ENCODE assay signal across 8 cellular contexts in genomic region chr12:104956870-104957301, GRCh38. TPM values are rescaled to one million over a fixed set of nuclear protein-coding genes. Genes with fewer than 3 reads are reported as not detected.
DNase-seq lines count a peak whose midpoint lies in the region; ATAC-seq, FAIRE-seq and TF ChIP-seq lines count a peak whose summit lies in the region.

No MANE protein-coding gene starts in this region.

- TF ChIP-seq POLR2A in transverse colon (IDR thresholded peaks at IDR 0.05), result no peak

- in situ Hi-C loops in transverse colon (cut with MboI; ENCODE audit: low pct_ligation_motif_present in 1 of 4, low pct_unique_long_range_greater_than_20kb in 1 of 4, low sequenced_read_pairs in 3 of 4), result no loop called here

- peak overlapping the region; percentile 88 for H3K4me2 ChIP-seq in hepatocyte

- POLR2A ChIA-PET in HEK293T (lab: Yijun Ruan, JAX), result no interaction called here

- no peaks in the 10 kb centered on the region for H3K9me3 Mint-ChIP-seq in activated naive CD4-positive, alpha-beta T cell treated with anti-CD3 and anti-CD28 coated beads for 36 hours
- no peaks in the 10 kb centered on the region for H3K9me3 Mint-ChIP-seq in activated naive CD4-positive, alpha-beta T cell treated with anti-CD3 and anti-CD28 coated beads, Interleukin-2, amount 50 U/mL, for 72 hours

- peaks cover 5% of the 10 kb centered on the region for H3K27me3 ChIP-seq in hepatocyte
- no peaks in the 10 kb centered on the region for H3K27me3 ChIP-seq in transverse colon

- H3K36me3 Mint-ChIP-seq in activated naive CD4-positive, alpha-beta T cell treated with anti-CD3 and anti-CD28 coated beads for 36 hours (ENCODE audit: low read depth), result no peaks in the 10 kb centered on the region
- H3K36me3 Mint-ChIP-seq in activated naive CD4-positive, alpha-beta T cell treated with anti-CD3 and anti-CD28 coated beads, Interleukin-2, amount 50 U/mL, for 72 hours, result no peaks in the 10 kb centered on the region
- H3K36me3 Mint-ChIP-seq in T-helper 17 cell (ENCODE audit: low read depth), result no peaks in the 10 kb centered on the region

- H3K4me1 ChIP-seq in hepatocyte (ENCODE audit: insufficient read depth), result peaks cover 19% of the 10 kb centered on the region
- H3K4me1 ChIP-seq in transverse colon, result peaks cover 10 to 57% (median 23%) of the 10 kb centered on the region in 4 donors

- WGBS in hepatocyte (ENCODE audit: low lambda C conversion rate, missing lambda C conversion rate), result 60% methylated on average over 7 of the region's 7 CpGs
- WGBS in transverse colon (ENCODE audit: low coverage in 1 of 2), 2 donors, result 31 to 42% methylated on average over 7 of the region's 7 CpGs

- H3K4me3 ChIP-seq in hepatocyte (no peak overlapping the region), transverse colon (peak overlapping the region in 3 of 4 donors; percentile 82 to 87 (median 84))

- no peak overlapping the region for H2AFZ ChIP-seq in hepatocyte

- peak overlapping the region; percentile 76 for H3K4me3 Mint-ChIP-seq in activated naive CD4-positive, alpha-beta T cell treated with anti-CD3 and anti-CD28 coated beads for 36 hours
- peak overlapping the region; percentile 89 for H3K4me3 Mint-ChIP-seq in T-helper 17 cell

- H3K27ac ChIP-seq in hepatocyte (no peak overlapping the region), transverse colon (peak overlapping the region; percentile 86 to 93 (median 90))

- no peaks in the 10 kb centered on the region for H4K20me1 ChIP-seq in hepatocyte (ENCODE audit: insufficient read depth, poor library complexity, severe bottlenecking)

- H3K27ac Mint-ChIP-seq in activated naive CD4-positive, alpha-beta T cell treated with anti-CD3 and anti-CD28 coated beads for 36 hours, result no peak overlapping the region
- H3K27ac Mint-ChIP-seq in activated naive CD4-positive, alpha-beta T cell treated with anti-CD3 and anti-CD28 coated beads, Interleukin-2, amount 50 U/mL, for 72 hours, result no peak overlapping the region
- H3K27ac Mint-ChIP-seq in T-helper 17 cell, result peak overlapping the region; percentile 53

- peaks cover 19% of the 10 kb centered on the region for H3K4me1 Mint-ChIP-seq in activated naive CD4-positive, alpha-beta T cell treated with anti-CD3 and anti-CD28 coated beads for 36 hours (ENCODE audit: low read depth)
- peaks cover 24% of the 10 kb centered on the region for H3K4me1 Mint-ChIP-seq in T-helper 17 cell

- FAIRE-seq in GM19239 (lab: Jason Lieb, UNC), result no peak

- peaks cover 11% of the 10 kb centered on the region for H3K27me3 Mint-ChIP-seq in activated naive CD4-positive, alpha-beta T cell treated with anti-CD3 and anti-CD28 coated beads for 36 hours (ENCODE audit: low read depth)
- H3K27me3 Mint-ChIP-seq in T-helper 17 cell, result no peaks in the 10 kb centered on the region

- intact Hi-C loops in activated naive CD4-positive, alpha-beta T cell treated with anti-CD3 and anti-CD28 coated beads for 36 hours (cut with micrococcal nuclease), result loop anchor here (1.0 to 10.0 kb wide), 3 partner anchors 27 to 742 kb away; partner anchors contain the start of gene TXNRD1
- intact Hi-C loops in transverse colon (cut with DNase I; ENCODE audit: low total_unique reads), result no loop called here

- ATAC-seq in activated naive CD4-positive, alpha-beta T cell treated with anti-CD3 and anti-CD28 coated beads, Interleukin-2, amount 50 U/mL, for 72 hours, result no peak
- ATAC-seq in T-helper 17 cell, result no peak

- no peaks in the 10 kb centered on the region for H3K9me2 ChIP-seq in hepatocyte (replicated peaks; ENCODE audit: insufficient read depth)

- peaks cover 9% of the 10 kb centered on the region for H3K79me2 ChIP-seq in hepatocyte

- CTCF ChIA-PET in activated naive CD4-positive, alpha-beta T cell treated with anti-CD3 and anti-CD28 coated beads for 36 hours (lab: Charles Lee), result interaction anchor here (1.1 kb wide), 1 partner anchor 81 kb away, joined by 3 read pairs; no protein-coding TSS in a partner anchor
- CTCF ChIA-PET in HEK293T (lab: Yijun Ruan, JAX), result no interaction called here

- H3K9me3 ChIP-seq in T-helper 17 cell (ENCODE audit: control insufficient read depth, low read length, poor library complexity, severe bottlenecking) (no peaks in the 10 kb centered on the region), hepatocyte (ENCODE audit: low read depth) (no peaks in the 10 kb centered on the region), transverse colon (no peaks in the 10 kb centered on the region)

- no peak for DNase-seq in activated naive CD4-positive, alpha-beta T cell treated with anti-CD3 and anti-CD28 coated beads for 36 hours
- no peak for DNase-seq in activated naive CD4-positive, alpha-beta T cell treated with anti-CD3 and anti-CD28 coated beads, Interleukin-2, amount 50 U/mL, for 72 hours (ENCODE audit: low spot score in 2 of 2)
- no peak for DNase-seq in T-helper 17 cell
- no peak for DNase-seq in hepatocyte (ENCODE audit: low spot score)
- no peak for DNase-seq in transverse colon
- no peak for DNase-seq in AML-193 (lab: John Stamatoyannopoulos, UW)
- no peak for DNase-seq in HEK293T (ENCODE audit: extremely low spot score)
- DNase-seq in GM19239 (ENCODE audit: insufficient read length, low spot score), result no peak

- TF ChIP-seq CTCF in hepatocyte (IDR thresholded peaks at IDR 0.05; ENCODE audit: poor library complexity), result no peak
- TF ChIP-seq CTCF in transverse colon (IDR thresholded peaks at IDR 0.05), result no peak

- H3K36me3 ChIP-seq in hepatocyte (replicated peaks; ENCODE audit: insufficient read depth, low read depth) (no peaks in the 10 kb centered on the region), transverse colon (no peaks in the 10 kb centered on the region)

- TF ChIP-seq EP300 in transverse colon (IDR thresholded peaks at IDR 0.05; ENCODE audit: low read depth), result no peak

TF ChIP-seq in HEK293T, 16 proteins besides CTCF, POLR2A, EP300 and RAD21:
- no peak for TF ChIP-seq FOXM1 (IDR thresholded peaks at IDR 0.05; ENCODE audit: borderline replicate concordance)
- TF ChIP-seq BHLHE40 (IDR thresholded peaks at IDR 0.05; ENCODE audit: borderline replicate concordance), result no peak
- TF ChIP-seq ARNT (IDR thresholded peaks at IDR 0.05), result no peak
- TF ChIP-seq ZNF384 (IDR thresholded peaks at IDR 0.05), result no peak
- no peak for TF ChIP-seq LEF1 (IDR thresholded peaks at IDR 0.05; ENCODE audit: borderline replicate concordance)
- no peak for TF ChIP-seq HDGF (IDR thresholded peaks at IDR 0.05; ENCODE audit: borderline replicate concordance)
- no peak for TF ChIP-seq NFRKB (IDR thresholded peaks at IDR 0.05)
- no peak for TF ChIP-seq FOXA1 (IDR thresholded peaks at IDR 0.05)
- no peak for TF ChIP-seq FOXK2 (IDR thresholded peaks at IDR 0.05)
- no peak for TF ChIP-seq PKNOX1 (IDR thresholded peaks at IDR 0.05)
- no peak for TF ChIP-seq SP1 (IDR thresholded peaks at IDR 0.05)
- no peak for TF ChIP-seq L3MBTL2 (conservative IDR thresholded peaks at IDR 0.05)
- TF ChIP-seq SUZ12 (IDR thresholded peaks at IDR 0.05), result no peak
- no peak for TF ChIP-seq ELF4 (IDR thresholded peaks at IDR 0.05)
- TF ChIP-seq CTBP1 (IDR thresholded peaks at IDR 0.05; ENCODE audit: borderline replicate concordance), result no peak
- no peak for TF ChIP-seq TARDBP (IDR thresholded peaks at IDR 0.05)

RNA-seq across cellular contexts. Expression of gene SLC41A2, which starts 1.2 kb away (rescaled TPM):
- total RNA-seq in activated naive CD4-positive, alpha-beta T cell treated with anti-CD3 and anti-CD28 coated beads for 36 hours, result 1 to 10 TPM; 2.7 to 3.5 TPM
- total RNA-seq in activated naive CD4-positive, alpha-beta T cell treated with anti-CD3 and anti-CD28 coated beads, Interleukin-2, amount 50 U/mL, for 72 hours, result 10 to 100 TPM in 1 of 2 donors, 1 to 10 TPM in 1; 1.6 to 19.8 TPM
- total RNA-seq in T-helper 17 cell (1 to 10 TPM; 2.9 TPM), hepatocyte (42.8 and 48.2 TPM in 2 replicates), transverse colon (100 to 1,000 TPM in 3 of 4 donors, 10 to 100 TPM in 1; 31.6 to 154 (median 129) TPM)
- 8.3 and 8.4 TPM in 2 replicates for polyA plus RNA-seq in hepatocyte

RNA-seq across cellular contexts. Expression of gene NOPCHAP1, which starts 29.2 kb away (rescaled TPM):
- total RNA-seq in activated naive CD4-positive, alpha-beta T cell treated with anti-CD3 and anti-CD28 coated beads for 36 hours, result 10 to 100 TPM; 30.8 to 33.4 TPM
- total RNA-seq in activated naive CD4-positive, alpha-beta T cell treated with anti-CD3 and anti-CD28 coated beads, Interleukin-2, amount 50 U/mL, for 72 hours, result 10 to 100 TPM; 25.2 to 36.6 TPM
- 1 to 10 TPM; 7.7 to 9.5 TPM for total RNA-seq in T-helper 17 cell
- total RNA-seq in hepatocyte, result 2.4 and 2.8 TPM in 2 replicates
- 14.0 and 16.2 TPM in 2 replicates for polyA plus RNA-seq in hepatocyte
- 1 to 10 TPM in 3 of 4 donors, under 1 TPM in 1; 0.37 to 5.7 (median 2.2) TPM for total RNA-seq in transverse colon
